In genomic region chr17:45954914-45955313, GRCh38 we compare ENCODE assay signal across 23 cellular contexts. TPM values are rescaled to one million over a fixed set of nuclear protein-coding genes. Genes with fewer than 3 reads are reported as not detected.
"Had no signal": no experiment of that assay in that cellular context is flagged by ENCODE, and none has a peak within 500 bp of the region (broad histone marks: within the 10 kb centered on the region; RNA-seq: fewer than 3 reads in every experiment).

No MANE protein-coding gene starts in this region.

- H2AFZ ChIP-seq: hepatocyte, neural progenitor cell had no signal

- H3K27ac ChIP-seq: adrenal gland, breast epithelium, colonic mucosa, esophagus muscularis mucosa, hepatocyte, left lung, neural progenitor cell, thyroid gland, upper lobe of right lung had no signal

- H3K27me3 ChIP-seq: breast epithelium, thyroid gland had no signal

- H3K4me1 Mint-ChIP-seq: activated T-helper 17 cell treated with anti-CD3 and anti-CD28 coated beads, Interleukin-2, amount 50 U/mL, for 72 hours; immature natural killer cell; naive B cell had no signal

- H3K4me2 ChIP-seq: hepatocyte, neural progenitor cell had no signal

- H3K9me3 ChIP-seq: adrenal gland, breast epithelium, colonic mucosa, esophagus muscularis mucosa, left lung, thyroid gland, upper lobe of right lung had no signal

- H3K4me1 ChIP-seq: adrenal gland, breast epithelium, colonic mucosa, esophagus muscularis mucosa, left lung, neural progenitor cell, thyroid gland, upper lobe of right lung had no signal

- H3K9me3 Mint-ChIP-seq: activated T-helper 17 cell treated with anti-CD3 and anti-CD28 coated beads, Interleukin-2, amount 50 U/mL, for 72 hours; naive B cell; neural progenitor cell had no signal

- ATAC-seq: activated T-helper 17 cell treated with anti-CD3 and anti-CD28 coated beads, Interleukin-2, amount 50 U/mL, for 72 hours; left lung; upper lobe of right lung had no signal

- H3K36me3 Mint-ChIP-seq: activated naive CD8-positive, alpha-beta T cell; immature natural killer cell; naive B cell; neural progenitor cell had no signal

- H3K9ac ChIP-seq: neural progenitor cell had no signal

- H3K36me3 ChIP-seq: adrenal gland, breast epithelium, colonic mucosa, esophagus muscularis mucosa, left lung, neural progenitor cell, thyroid gland, upper lobe of right lung had no signal

- H3K79me2 ChIP-seq: hepatocyte had no signal

- DNase-seq: activated T-cell treated with anti-CD3 and anti-CD28 coated beads, Interleukin-2, amount 50 U/mL, for 1 hour; adrenal gland; colonic mucosa; glutamatergic neuron; immature natural killer cell; kidney glomerular epithelial cell; left lung; naive B cell; stimulated activated CD4-positive, alpha-beta T cell treated with anti-CD3 and anti-CD28 coated beads, Interleukin-4, amount 100 ng/mL, for 1 hour; stimulated activated naive CD4-positive, alpha-beta T cell treated with Interleukin-2 at 50 U/mL for 16 hours; thyroid gland; upper lobe of right lung had no signal

- H3K4me3 Mint-ChIP-seq: activated naive CD8-positive, alpha-beta T cell; activated T-helper 17 cell treated with anti-CD3 and anti-CD28 coated beads, Interleukin-2, amount 50 U/mL, for 72 hours; immature natural killer cell; neural progenitor cell had no signal

- H3K27ac Mint-ChIP-seq: activated naive CD8-positive, alpha-beta T cell; activated T-helper 17 cell treated with anti-CD3 and anti-CD28 coated beads, Interleukin-2, amount 50 U/mL, for 72 hours; immature natural killer cell; naive B cell; neural progenitor cell had no signal

- H3K4me3 ChIP-seq: adrenal gland, breast epithelium, colonic mucosa, esophagus muscularis mucosa, hepatocyte, left lung, lung, neural progenitor cell, thyroid gland, upper lobe of right lung had no signal

RNA-seq across cellular contexts. Expression of gene STH, which starts 44.1 kb away (rescaled TPM):
- total RNA-seq: activated T-helper 17 cell treated with anti-CD3 and anti-CD28 coated beads, Interleukin-2, amount 50 U/mL, for 72 hours; adrenal gland; astrocyte; breast epithelium; colonic mucosa; esophagus muscularis mucosa; hepatocyte; left lung; lung; mesenteric fat pad; mucosa of gallbladder; omental fat pad; thyroid gland; upper lobe of right lung had no signal
- polyA plus RNA-seq: adrenal gland, hepatocyte, immature natural killer cell, lung had no signal
